19 cellular contexts compared by ENCODE assay signal in the genomic region with DNA sequence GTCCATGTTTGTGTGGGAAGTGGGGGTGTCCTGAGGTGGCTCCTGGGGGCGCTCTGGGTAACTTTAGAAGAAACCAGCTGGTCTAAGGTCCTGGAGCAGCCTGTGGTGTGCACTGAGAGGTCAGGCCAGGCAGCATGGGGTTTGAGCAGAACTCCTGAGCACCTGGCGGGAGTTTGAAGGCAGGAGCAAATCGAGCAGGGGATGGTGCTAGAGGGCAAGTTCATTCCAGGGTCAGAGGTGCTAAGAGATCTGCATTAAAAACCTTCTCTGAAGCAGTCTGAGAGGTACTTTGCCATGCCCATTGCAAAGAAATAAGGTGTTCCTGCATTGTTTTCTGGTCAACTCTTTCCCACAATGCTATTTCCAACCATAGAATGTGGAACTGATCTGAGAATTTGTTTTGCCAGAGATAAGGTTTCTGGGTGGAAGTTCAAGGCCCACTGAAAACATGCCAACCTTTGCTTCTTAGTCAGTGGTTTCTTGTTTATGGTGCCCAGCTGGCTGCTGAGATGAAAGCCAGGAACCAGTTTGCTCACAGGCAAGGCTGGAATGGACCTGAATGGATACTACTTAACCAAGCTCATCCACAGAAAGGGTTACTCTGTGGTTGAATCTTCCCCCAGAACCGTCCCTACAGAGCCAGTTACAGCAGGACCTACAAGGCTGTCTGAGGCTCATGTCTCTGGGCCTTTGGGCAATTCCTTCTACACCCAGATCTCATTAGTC.
DNase-seq lines count a peak whose midpoint lies in the region.
"Had no signal": no experiment of that assay in that cellular context is flagged by ENCODE, and none has a peak within 500 bp of the region (broad histone marks: within the 10 kb centered on the region; RNA-seq: fewer than 3 reads in every experiment).

No MANE protein-coding gene starts in this region.

- H3K27ac ChIP-seq in caudate nucleus (ENCODE audit: low read depth, low read length), result no peak overlapping the region
- H3K27ac ChIP-seq: 22Rv1; BLaER1 treated with 17β-estradiol and CSF1 and Interleukin-3, amounts not matched to agents 10 nM and 100 nM; upper lobe of left lung had no signal

- DNase-seq in DMS79 treated with DMSO at 0.1 percent for 48 hours (lab: John Stamatoyannopoulos, UW) (peak; percentile 14), DMS79 (lab: John Stamatoyannopoulos, UW) (no peak), astrocyte of the hippocampus (ENCODE audit: low read depth, low spot score) (peak; percentile 72), iris pigment epithelial cell (ENCODE audit: low read depth) (peak; percentile 15), C1 segment of cervical spinal cord (lab: John Stamatoyannopoulos, UW) (no peak), nucleus accumbens (lab: John Stamatoyannopoulos, UW) (no peak), caudate nucleus (lab: John Stamatoyannopoulos, UW) (no peak), hypothalamus (lab: John Stamatoyannopoulos, UW) (no peak)
- DNase-seq: activated CD4-positive, alpha-beta T cell treated with anti-CD3 and anti-CD28 coated beads for 36 hours; activated T-cell treated with anti-CD3 and anti-CD28 coated beads, Interleukin-2, amount 50 U/mL, for 72 hours; glutamatergic neuron; NCI-H187; NCI-H345; retina; SIG-M5; stimulated activated CD4-positive, alpha-beta T cell treated with anti-CD3 and anti-CD28 coated beads, Interleukin-12 subunit alpha, Interleukin-12 subunit beta, amount 100 ng/mL, for 4 hours; upper lobe of left lung had no signal

Comparison
In these comparisons a context has a peak if more than half of its experiments do, and no peak if none do; other contexts are left out.
1. DNase-seq: peak in DMS79 treated with DMSO at 0.1 percent for 48 hours (single experiment), astrocyte of the hippocampus (single experiment) and iris pigment epithelial cell (single experiment); none in DMS79 (single experiment), C1 segment of cervical spinal cord (0 of 14), nucleus accumbens (0 of 56), caudate nucleus (0 of 61) and hypothalamus (0 of 51).